13 cellular contexts compared by ENCODE assay signal in the genomic region with DNA sequence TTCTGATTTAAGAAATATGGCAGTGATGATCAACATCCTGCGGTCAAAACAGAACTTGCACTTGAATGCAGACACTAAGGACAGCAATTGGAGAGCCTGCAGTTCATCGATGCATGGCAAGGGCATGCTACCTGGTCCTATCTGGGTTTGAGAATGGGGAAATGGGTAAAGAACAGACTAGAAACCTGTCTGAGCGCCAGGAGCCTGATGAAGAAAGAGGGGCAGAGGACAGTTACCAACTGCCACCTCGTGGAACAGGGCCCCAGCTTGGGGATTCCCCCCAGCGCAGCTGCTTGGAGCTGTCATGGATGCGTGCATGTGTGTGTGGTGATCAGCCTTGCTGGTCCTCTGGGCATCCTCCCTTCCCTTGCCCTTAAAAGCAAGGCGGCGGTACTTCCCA. TPM values are rescaled to one million over a fixed set of nuclear protein-coding genes. Genes with fewer than 3 reads are reported as not detected.
DNase-seq lines count a peak whose midpoint lies in the region; ATAC-seq and TF ChIP-seq lines count a peak whose summit lies in the region.
"Had no signal": no experiment of that assay in that cellular context is flagged by ENCODE, and none has a peak within 500 bp of the region (broad histone marks: within the 10 kb centered on the region; RNA-seq: fewer than 3 reads in every experiment).

No MANE protein-coding gene starts in this region.

- WGBS in stomach, 5 donors: 76 to 85% (median 83%) methylated on average over 4 to 8 of the region's 8 CpGs

- H3K4me1 ChIP-seq in stomach: no peaks in the 10 kb centered on the region
- H3K4me1 ChIP-seq: colonic mucosa had no signal

- H3K4me1 Mint-ChIP-seq in activated T-cell treated with anti-CD3 and anti-CD28 coated beads, Interleukin-2, amount 50 U/mL, for 24 hours (ENCODE audit: low read depth): peaks cover 19% of the 10 kb centered on the region
- H3K4me1 Mint-ChIP-seq in stimulated activated effector memory CD8-positive, alpha-beta T cell treated with anti-CD3 and anti-CD28 coated beads, Interleukin-12 subunit alpha, Interleukin-12 subunit beta, amount 100 ng/mL, for 72 hours: peaks cover 49% of the 10 kb centered on the region

- no peak for TF ChIP-seq EP300 in stomach (IDR thresholded peaks at IDR 0.05)

- H3K36me3 Mint-ChIP-seq in activated T-cell treated with anti-CD3 and anti-CD28 coated beads, Interleukin-2, amount 50 U/mL, for 24 hours (ENCODE audit: low read depth): peaks cover 90% of the 10 kb centered on the region
- peaks cover 100% of the 10 kb centered on the region for H3K36me3 Mint-ChIP-seq in stimulated activated effector memory CD8-positive, alpha-beta T cell treated with anti-CD3 and anti-CD28 coated beads, Interleukin-12 subunit alpha, Interleukin-12 subunit beta, amount 100 ng/mL, for 72 hours

- ATAC-seq in GM21447 (IDR thresholded peaks at IDR 0.05; ENCODE audit: unreplicated experiment) (peak; percentile 50), HG03432 (IDR thresholded peaks at IDR 0.05; ENCODE audit: unreplicated experiment) (peak; percentile 41)
- ATAC-seq in stimulated activated effector memory CD8-positive, alpha-beta T cell treated with anti-CD3 and anti-CD28 coated beads, Interleukin-12 subunit alpha, Interleukin-12 subunit beta, amount 100 ng/mL, for 72 hours: peak; percentile 53

- no peaks in the 10 kb centered on the region for H3K9me3 Mint-ChIP-seq in activated T-cell treated with anti-CD3 and anti-CD28 coated beads, Interleukin-2, amount 50 U/mL, for 24 hours
- H3K9me3 Mint-ChIP-seq in stimulated activated effector memory CD8-positive, alpha-beta T cell treated with anti-CD3 and anti-CD28 coated beads, Interleukin-12 subunit alpha, Interleukin-12 subunit beta, amount 100 ng/mL, for 72 hours: no peaks in the 10 kb centered on the region
- H3K9me3 Mint-ChIP-seq: activated naive CD4-positive, alpha-beta T cell treated with anti-CD3 and anti-CD28 coated beads for 36 hours had no signal

- no peak overlapping the region for H3K4me3 ChIP-seq in stomach
- H3K4me3 ChIP-seq: colonic mucosa had no signal

- H3K9me3 ChIP-seq in stomach: no peaks in the 10 kb centered on the region
- H3K9me3 ChIP-seq: colonic mucosa had no signal

- H3K27me3 ChIP-seq in stomach: no peaks in the 10 kb centered on the region
- H3K27me3 ChIP-seq: colonic mucosa had no signal

- TF ChIP-seq CTCF in stomach (IDR thresholded peaks at IDR 0.05): no peak

- no peak for DNase-seq in activated T-cell treated with anti-CD3 and anti-CD28 coated beads, Interleukin-2, amount 50 U/mL, for 24 hours
- DNase-seq in activated T-cell treated with anti-CD3 and anti-CD28 coated beads for 4 hours: no peak
- DNase-seq in stimulated activated effector memory CD8-positive, alpha-beta T cell treated with anti-CD3 and anti-CD28 coated beads, Interleukin-12 subunit alpha, Interleukin-12 subunit beta, amount 100 ng/mL, for 72 hours (ENCODE audit: low spot score in 2 of 2): no peak
- no peak for DNase-seq in stomach
- no peak for DNase-seq in dermis blood vessel endothelial cell
- no peak for DNase-seq in cerebellar cortex (ENCODE audit: low spot score)
- DNase-seq: activated naive CD4-positive, alpha-beta T cell treated with anti-CD3 and anti-CD28 coated beads for 36 hours; colonic mucosa; DMS53 had no signal

- intact Hi-C loops in stomach (cut with DNase I; ENCODE audit: low total_unique reads): no loop called here

- H3K36me3 ChIP-seq in stomach: peaks cover 0 to 55% (median 28%) of the 10 kb centered on the region in 4 donors
- H3K36me3 ChIP-seq: colonic mucosa had no signal

- no peak overlapping the region for H3K4me3 Mint-ChIP-seq in activated T-cell treated with anti-CD3 and anti-CD28 coated beads, Interleukin-2, amount 50 U/mL, for 24 hours
- no peak overlapping the region for H3K4me3 Mint-ChIP-seq in stimulated activated effector memory CD8-positive, alpha-beta T cell treated with anti-CD3 and anti-CD28 coated beads, Interleukin-12 subunit alpha, Interleukin-12 subunit beta, amount 100 ng/mL, for 72 hours
- H3K4me3 Mint-ChIP-seq: activated naive CD4-positive, alpha-beta T cell treated with anti-CD3 and anti-CD28 coated beads for 36 hours; nephron had no signal

- TF ChIP-seq POLR2A in stomach (IDR thresholded peaks at IDR 0.05): no peak

- peak overlapping the region; percentile 3 for H3K27ac Mint-ChIP-seq in activated T-cell treated with anti-CD3 and anti-CD28 coated beads, Interleukin-2, amount 50 U/mL, for 24 hours
- H3K27ac Mint-ChIP-seq in stimulated activated effector memory CD8-positive, alpha-beta T cell treated with anti-CD3 and anti-CD28 coated beads, Interleukin-12 subunit alpha, Interleukin-12 subunit beta, amount 100 ng/mL, for 72 hours: peak overlapping the region; percentile 79
- H3K27ac Mint-ChIP-seq: nephron had no signal

- no peak overlapping the region for H3K27ac ChIP-seq in stomach
- H3K27ac ChIP-seq: colonic mucosa, VCaP had no signal

- no peaks in the 10 kb centered on the region for H3K27me3 Mint-ChIP-seq in activated T-cell treated with anti-CD3 and anti-CD28 coated beads, Interleukin-2, amount 50 U/mL, for 24 hours

RNA-seq across cellular contexts. Expression of a gene that starts 30.2 kb away (rescaled TPM):
- 1 to 10 TPM; 1.7 to 8.3 (median 7.1) TPM for total RNA-seq in stomach
- 1 to 10 TPM; 2.4 to 4.9 (median 2.4) TPM for polyA plus RNA-seq in stomach
- total RNA-seq in dermis blood vessel endothelial cell: 4.1 and 9.9 TPM in 2 replicates

RNA-seq across cellular contexts. Expression of a gene that starts 56.5 kb away (rescaled TPM):
- total RNA-seq in stomach (10 to 100 TPM; 14.3 to 35.3 (median 23.3) TPM), dermis blood vessel endothelial cell (22.8 and 40.9 TPM in 2 replicates)
- polyA plus RNA-seq in stomach: 1 to 10 TPM; 7.6 to 9.3 (median 8.2) TPM
